In genomic region chr13:113167575-113167974, GRCh38 we compare ENCODE assay signal across 39 cellular contexts. TPM values are rescaled to one million over a fixed set of nuclear protein-coding genes. Genes with fewer than 3 reads are reported as not detected.
"Had no signal": no experiment of that assay in that cellular context is flagged by ENCODE, and none has a peak within 500 bp of the region (broad histone marks: within the 10 kb centered on the region; RNA-seq: fewer than 3 reads in every experiment).

No MANE protein-coding gene starts in this region.

- H3K27me3 ChIP-seq: adrenal gland, brain microvascular endothelial cell had no signal

- H3K36me3 ChIP-seq: breast epithelium had no signal

- H3K4me1 ChIP-seq: adrenal gland, body of pancreas, breast epithelium had no signal

- FAIRE-seq: astrocyte, TTC549 had no signal

- H3K9me3 Mint-ChIP-seq: activated CD4-positive, alpha-beta T cell treated with anti-CD3 and anti-CD28 coated beads, Interleukin-2, amount 10 ng/mL, durations not matched to agents 24 days and 14 days; activated naive CD4-positive, alpha-beta T cell treated with anti-CD3 and anti-CD28 coated beads, Interleukin-2, amount 10 ng/mL, durations not matched to agents 7 days and 5 days; activated naive CD4-positive, alpha-beta T cell treated with anti-CD3 and anti-CD28 coated beads, Interleukin-2, amount 50 U/mL, for 72 hours; activated naive CD8-positive, alpha-beta T cell treated with anti-CD3 and anti-CD28 coated beads, Interleukin-2, amount 10 ng/mL, durations not matched to agents 7 days and 5 days; activated T-helper 1 cell treated with anti-CD3 and anti-CD28 coated beads, Interleukin-12 subunit alpha, Interleukin-12 subunit beta, Interleukin-2, Interleukin-4 antibody, amounts not matched to agents 30 ng/mL and 10 ng/mL and 1 ng/mL, durations not matched to agents 14 hours and 24 hours and 36 hours; T-helper 1 cell treated with Interleukin-12 subunit alpha and Interleukin-12 subunit beta and Interleukin-4 antibody, amounts not matched to agents 30 μg/mL and 1 μg/mL, for 36 hours; T-helper 2 cell treated with Interferon-gamma antibody and Interleukin-4, amounts not matched to agents 5 μg/mL and 100 μg/mL, for 36 hours had no signal

- DNase-seq: activated B cell treated with CpG ODN at 0.5 μM for 24 hours; activated CD4-positive, alpha-beta memory T cell treated with anti-CD3 and anti-CD28 coated beads for 36 hours; activated CD4-positive, alpha-beta T cell treated with anti-CD3 and anti-CD28 coated beads for 4 hours; activated CD4-positive, alpha-beta T cell treated with anti-CD3 and anti-CD28 coated beads, Interleukin-2, amount 10 ng/mL, durations not matched to agents 24 days and 14 days; activated CD4-positive, alpha-beta T cell treated with anti-CD3 and anti-CD28 coated beads, Interleukin-2, amount 50 U/mL, for 1 hour; activated CD4-positive, alpha-beta T cell treated with anti-CD3 and anti-CD28 coated beads, Interleukin-2, amount 50 U/mL, for 4 hours; activated CD4-positive, CD25-positive, alpha-beta regulatory T cell treated with anti-CD3 and anti-CD28 coated beads, Interleukin-2, amount 50 U/mL, for 72 hours; activated CD8-positive, alpha-beta memory T cell treated with anti-CD3 and anti-CD28 coated beads, Interleukin-2, amount 50 U/mL, for 4 hours; activated CD8-positive, alpha-beta T cell treated with anti-CD3 and anti-CD28 coated beads for 36 hours; activated effector memory CD4-positive, alpha-beta T cell treated with anti-CD3 and anti-CD28 coated beads, Interleukin-2, amount 50 U/mL, for 16 hours; activated gamma-delta T cell treated with Interleukin-2 at 50 U/mL for 16 hours; activated naive CD4-positive, alpha-beta T cell treated with anti-CD3 and anti-CD28 coated beads, Interleukin-2, amount 10 ng/mL, durations not matched to agents 7 days and 5 days; activated naive CD4-positive, alpha-beta T cell treated with Interleukin-2 at 50 U/mL for 16 hours; activated naive CD8-positive, alpha-beta T cell treated with anti-CD3 and anti-CD28 coated beads, Interleukin-2, amount 10 ng/mL, durations not matched to agents 7 days and 5 days; activated T-cell treated with anti-CD3 and anti-CD28 coated beads for 4 hours; activated T-cell treated with anti-CD3 and anti-CD28 coated beads, Interleukin-2, amount 50 U/mL, for 1 hour; activated T-cell treated with anti-CD3 and anti-CD28 coated beads, Interleukin-2, amount 50 U/mL, for 72 hours; adrenal gland; amniotic stem cell; aorta; body of pancreas; brain microvascular endothelial cell; central memory CD4-positive, alpha-beta T cell; SW 1271; T-helper 1 cell; T-helper 2 cell; T-helper 9 cell had no signal

- H3K27me3 Mint-ChIP-seq: activated B cell treated with CpG ODN at 0.5 μM for 24 hours; activated CD4-positive, alpha-beta memory T cell treated with anti-CD3 and anti-CD28 coated beads for 36 hours; activated CD4-positive, alpha-beta T cell treated with anti-CD3 and anti-CD28 coated beads, Interleukin-2, amount 10 ng/mL, durations not matched to agents 24 days and 14 days; activated CD8-positive, alpha-beta T cell treated with anti-CD3 and anti-CD28 coated beads for 36 hours; activated naive CD4-positive, alpha-beta T cell treated with anti-CD3 and anti-CD28 coated beads, Interleukin-2, amount 10 ng/mL, durations not matched to agents 7 days and 5 days; activated naive CD8-positive, alpha-beta T cell treated with anti-CD3 and anti-CD28 coated beads, Interleukin-2, amount 10 ng/mL, durations not matched to agents 7 days and 5 days; activated T-helper 17 cell treated with anti-CD3 and anti-CD28 coated beads, Interleukin-2, amount 50 U/mL, for 72 hours had no signal

- ATAC-seq: activated CD8-positive, alpha-beta T cell treated with anti-CD3 and anti-CD28 coated beads for 36 hours; activated naive CD4-positive, alpha-beta T cell treated with anti-CD3 and anti-CD28 coated beads, Interleukin-2, amount 50 U/mL, for 72 hours; activated T-cell treated with anti-CD3 and anti-CD28 coated beads, Interleukin-2, amount 50 U/mL, for 72 hours; activated T-helper 17 cell treated with anti-CD3 and anti-CD28 coated beads, Interleukin-2, amount 50 U/mL, for 72 hours; body of pancreas had no signal

- H3K27ac ChIP-seq: adrenal gland, body of pancreas, brain microvascular endothelial cell, breast epithelium, VCaP had no signal

- H3K27ac Mint-ChIP-seq: activated B cell treated with CpG ODN at 0.5 μM for 24 hours; activated CD4-positive, alpha-beta memory T cell treated with anti-CD3 and anti-CD28 coated beads for 36 hours; activated CD4-positive, alpha-beta T cell treated with anti-CD3 and anti-CD28 coated beads, Interleukin-2, amount 10 ng/mL, durations not matched to agents 24 days and 14 days; activated CD8-positive, alpha-beta T cell treated with anti-CD3 and anti-CD28 coated beads for 36 hours; activated naive CD4-positive, alpha-beta T cell treated with anti-CD3 and anti-CD28 coated beads, Interleukin-2, amount 10 ng/mL, durations not matched to agents 7 days and 5 days; activated naive CD4-positive, alpha-beta T cell treated with anti-CD3 and anti-CD28 coated beads, Interleukin-2, amount 50 U/mL, for 72 hours; activated naive CD8-positive, alpha-beta T cell treated with anti-CD3 and anti-CD28 coated beads, Interleukin-2, amount 10 ng/mL, durations not matched to agents 7 days and 5 days; activated T-cell treated with anti-CD3 and anti-CD28 coated beads, Interleukin-2, amount 50 U/mL, for 72 hours; activated T-helper 1 cell treated with anti-CD3 and anti-CD28 coated beads, Interleukin-12 subunit alpha, Interleukin-12 subunit beta, Interleukin-2, Interleukin-4 antibody, amounts not matched to agents 30 ng/mL and 10 ng/mL and 1 ng/mL, durations not matched to agents 14 hours and 24 hours and 36 hours; activated T-helper 17 cell treated with anti-CD3 and anti-CD28 coated beads, Interleukin-2, amount 50 U/mL, for 72 hours; T-helper 1 cell treated with Interleukin-12 subunit alpha and Interleukin-12 subunit beta and Interleukin-4 antibody, amounts not matched to agents 30 μg/mL and 1 μg/mL, for 36 hours; T-helper 2 cell treated with Interferon-gamma antibody and Interleukin-4, amounts not matched to agents 5 μg/mL and 100 μg/mL, for 36 hours had no signal

- H3K4me3 Mint-ChIP-seq: activated B cell treated with CpG ODN at 0.5 μM for 24 hours; activated CD4-positive, alpha-beta memory T cell treated with anti-CD3 and anti-CD28 coated beads for 36 hours; activated CD4-positive, alpha-beta T cell treated with anti-CD3 and anti-CD28 coated beads, Interleukin-2, amount 10 ng/mL, durations not matched to agents 24 days and 14 days; activated CD8-positive, alpha-beta T cell treated with anti-CD3 and anti-CD28 coated beads for 36 hours; activated naive CD4-positive, alpha-beta T cell treated with anti-CD3 and anti-CD28 coated beads, Interleukin-2, amount 10 ng/mL, durations not matched to agents 7 days and 5 days; activated naive CD8-positive, alpha-beta T cell treated with anti-CD3 and anti-CD28 coated beads, Interleukin-2, amount 10 ng/mL, durations not matched to agents 7 days and 5 days; activated T-cell treated with anti-CD3 and anti-CD28 coated beads, Interleukin-2, amount 50 U/mL, for 72 hours; activated T-helper 1 cell treated with anti-CD3 and anti-CD28 coated beads, Interleukin-12 subunit alpha, Interleukin-12 subunit beta, Interleukin-2, Interleukin-4 antibody, amounts not matched to agents 30 ng/mL and 10 ng/mL and 1 ng/mL, durations not matched to agents 14 hours and 24 hours and 36 hours; activated T-helper 17 cell treated with anti-CD3 and anti-CD28 coated beads, Interleukin-2, amount 50 U/mL, for 72 hours; T-helper 1 cell treated with Interleukin-12 subunit alpha and Interleukin-12 subunit beta and Interleukin-4 antibody, amounts not matched to agents 30 μg/mL and 1 μg/mL, for 36 hours; T-helper 2 cell treated with Interferon-gamma antibody and Interleukin-4, amounts not matched to agents 5 μg/mL and 100 μg/mL, for 36 hours had no signal

- H3K9me3 ChIP-seq: adrenal gland, body of pancreas, breast epithelium had no signal

- H3K4me3 ChIP-seq: adrenal gland, body of pancreas, breast epithelium had no signal

RNA-seq across cellular contexts. Expression of gene PROZ, which starts 9.1 kb away (rescaled TPM):
- total RNA-seq: activated B cell treated with CpG ODN at 0.5 μM for 24 hours; activated CD4-positive, alpha-beta memory T cell treated with anti-CD3 and anti-CD28 coated beads for 36 hours; activated CD4-positive, alpha-beta T cell treated with anti-CD3 and anti-CD28 coated beads, Interleukin-2, amount 10 ng/mL, durations not matched to agents 24 days and 14 days; activated CD8-positive, alpha-beta memory T cell treated with anti-CD3 and anti-CD28 coated beads for 36 hours; activated CD8-positive, alpha-beta T cell treated with anti-CD3 and anti-CD28 coated beads for 36 hours; activated naive CD8-positive, alpha-beta T cell treated with anti-CD3 and anti-CD28 coated beads, Interleukin-2, amount 10 ng/mL, durations not matched to agents 7 days and 5 days; activated T-cell treated with anti-CD3 and anti-CD28 coated beads, Interleukin-2, amount 50 U/mL, for 72 hours; activated T-helper 1 cell treated with anti-CD3 and anti-CD28 coated beads, Interleukin-12 subunit alpha, Interleukin-12 subunit beta, Interleukin-2, Interleukin-4 antibody, amounts not matched to agents 30 ng/mL and 10 ng/mL and 1 ng/mL, durations not matched to agents 14 hours and 24 hours and 36 hours; adrenal gland; aorta; astrocyte; body of pancreas; breast epithelium; cardiac septum; cerebellum had no signal
- polyA plus RNA-seq: adrenal gland, aorta had no signal

RNA-seq across cellular contexts. Expression of gene F10, which starts 45.0 kb away (rescaled TPM):
- total RNA-seq: activated B cell treated with CpG ODN at 0.5 μM for 24 hours; activated CD4-positive, alpha-beta memory T cell treated with anti-CD3 and anti-CD28 coated beads for 36 hours; activated CD4-positive, alpha-beta T cell treated with anti-CD3 and anti-CD28 coated beads, Interleukin-2, amount 10 ng/mL, durations not matched to agents 24 days and 14 days; activated CD8-positive, alpha-beta memory T cell treated with anti-CD3 and anti-CD28 coated beads for 36 hours; activated CD8-positive, alpha-beta T cell treated with anti-CD3 and anti-CD28 coated beads for 36 hours; activated naive CD4-positive, alpha-beta T cell treated with anti-CD3 and anti-CD28 coated beads, Interleukin-2, amount 50 U/mL, for 72 hours; activated naive CD8-positive, alpha-beta T cell treated with anti-CD3 and anti-CD28 coated beads, Interleukin-2, amount 10 ng/mL, durations not matched to agents 7 days and 5 days; activated T-cell treated with anti-CD3 and anti-CD28 coated beads, Interleukin-2, amount 50 U/mL, for 72 hours; activated T-helper 1 cell treated with anti-CD3 and anti-CD28 coated beads, Interleukin-12 subunit alpha, Interleukin-12 subunit beta, Interleukin-2, Interleukin-4 antibody, amounts not matched to agents 30 ng/mL and 10 ng/mL and 1 ng/mL, durations not matched to agents 14 hours and 24 hours and 36 hours had no signal
